8 cellular contexts compared by ENCODE assay signal in genomic region chr20:63101781-63102719, GRCh38.
DNase-seq lines count a peak whose midpoint lies in the region; ATAC-seq, FAIRE-seq and TF ChIP-seq lines count a peak whose summit lies in the region.

No MANE protein-coding gene starts in this region.

- H3K9ac ChIP-seq in keratinocyte (ENCODE audit: control insufficient read depth, extremely low read depth, insufficient read depth, low read length), result peak overlapping the region; percentile 65

- H3K4me2 ChIP-seq in keratinocyte (ENCODE audit: control insufficient read depth, extremely low read depth, insufficient read depth, low read depth, low read length), result peak overlapping the region; percentile 90

- ATAC-seq in HG02798 (IDR thresholded peaks at IDR 0.05; ENCODE audit: poor library complexity, unreplicated experiment), result peak; percentile 46

- H3K79me2 ChIP-seq in keratinocyte (ENCODE audit: control insufficient read depth, insufficient read depth, low read length), result no peaks in the 10 kb centered on the region

- H3K9me3 ChIP-seq in WERI-Rb-1 (ENCODE audit: severe bottlenecking), result no peaks in the 10 kb centered on the region
- H3K9me3 ChIP-seq in keratinocyte (ENCODE audit: control insufficient read depth, low read depth, low read length), result no peaks in the 10 kb centered on the region

- H3K4me3 ChIP-seq in WERI-Rb-1 (ENCODE audit: low read depth, low read length) (peak overlapping the region; percentile 54), bronchial epithelial cell (ENCODE audit: low read depth, low read length) (peak overlapping the region; percentile 44), keratinocyte (ENCODE audit: control insufficient read depth in 2 of 3, extremely low read depth in 1 of 3, insufficient read depth in 2 of 3, low read depth in 1 of 3, low read length in 3 of 3) (peak overlapping the region; percentile 52 to 82 (median 82))

- no peaks in the 10 kb centered on the region for H3K4me1 ChIP-seq in keratinocyte (ENCODE audit: control insufficient read depth, extremely low read depth, insufficient read depth, low read length)

- H4K20me1 ChIP-seq in keratinocyte (ENCODE audit: control insufficient read depth, extremely low read depth, insufficient read depth, low read length), result no peaks in the 10 kb centered on the region

- H3K9me1 ChIP-seq in keratinocyte (ENCODE audit: control insufficient read depth, extremely low read depth, insufficient read depth, low read length), result no peaks in the 10 kb centered on the region

- no peaks in the 10 kb centered on the region for H3K27me3 ChIP-seq in WERI-Rb-1 (ENCODE audit: insufficient read depth, low read depth, severe bottlenecking)
- H3K27me3 ChIP-seq in bronchial epithelial cell (ENCODE audit: control insufficient read depth, insufficient read depth, low read length), result no peaks in the 10 kb centered on the region
- peaks cover 7% of the 10 kb centered on the region for H3K27me3 ChIP-seq in keratinocyte (ENCODE audit: control insufficient read depth, extremely low read depth, insufficient read depth, low read length)

- H3K36me3 ChIP-seq in WERI-Rb-1 (no peaks in the 10 kb centered on the region), bronchial epithelial cell (ENCODE audit: control insufficient read depth, insufficient read depth, low read length) (no peaks in the 10 kb centered on the region), keratinocyte (ENCODE audit: control insufficient read depth in 2 of 2, extremely low read depth in 1 of 2, insufficient read depth in 2 of 2, low read length in 2 of 2) (no peaks in the 10 kb centered on the region)

- H3K27ac ChIP-seq in WERI-Rb-1, result peak overlapping the region; percentile 48
- H3K27ac ChIP-seq in keratinocyte (ENCODE audit: control insufficient read depth, insufficient read depth, low read length), result no peak overlapping the region

- dilution Hi-C loops in keratinocyte (cut with MboI; ENCODE audit: extremely low pct_ligation_motif_present, low sequenced_read_pairs), result no loop called here

- peak overlapping the region; percentile 92 for H2AFZ ChIP-seq in keratinocyte (ENCODE audit: control insufficient read depth, low read length)

- TF ChIP-seq CTCF in WERI-Rb-1 (IDR thresholded peaks at IDR 0.05; ENCODE audit: low read depth, low read length), result 0 out of 2 replicates have a peak, but pooled peaks have one; percentile 7
- TF ChIP-seq CTCF in bronchial epithelial cell (IDR thresholded peaks at IDR 0.05; ENCODE audit: insufficient read depth, low read length, severe bottlenecking), result no peak
- no peak for TF ChIP-seq CTCF in keratinocyte (optimal IDR thresholded peaks at IDR 0.05 in 1 of 3, IDR thresholded peaks at IDR 0.05 in 1 of 3, conservative IDR thresholded peaks at IDR 0.05 in 1 of 3; ENCODE audit: extremely low read depth in 1 of 3, insufficient read depth in 2 of 3, low read length in 3 of 3)

- FAIRE-seq in bronchial epithelial cell (lab: Jason Lieb, UNC) (no peak), keratinocyte (lab: Jason Lieb, UNC) (no peak)

- DNase-seq in DMS114 treated with DMSO at 0.1 percent for 48 hours (lab: John Stamatoyannopoulos, UW; ENCODE audit: unreplicated experiment) (peak; percentile 28), WERI-Rb-1 (peak; percentile 46), bronchial epithelial cell (ENCODE audit: low read depth) (peak; percentile 2), keratinocyte (ENCODE audit: low read depth, low spot score) (no peak), globus pallidus (ENCODE audit: low spot score) (no peak), HUDEP-2 (lab: John Stamatoyannopoulos, UW; ENCODE audit: unreplicated experiment in 76 of 76) (no peak)
- peak; percentile 20 to 50 for DNase-seq in stimulated activated CD4-positive, alpha-beta T cell treated with anti-CD3 and anti-CD28 coated beads, Interleukin-15, amount 100 ng/mL, for 1 hour (ENCODE audit: low read depth in 1 of 2, low spot score in 1 of 2)

Comparison
In these comparisons a context has a peak if more than half of its experiments do, and no peak if none do; other contexts are left out.
1. DNase-seq: peak in DMS114 treated with DMSO at 0.1 percent for 48 hours (single experiment), WERI-Rb-1 (single experiment), bronchial epithelial cell (single experiment) and stimulated activated CD4-positive, alpha-beta T cell treated with anti-CD3 and anti-CD28 coated beads, Interleukin-15, amount 100 ng/mL, for 1 hour (2 of 2); none in keratinocyte (single experiment), globus pallidus (single experiment) and HUDEP-2 (0 of 76).
2. Peak in every context shown above with its lines, with median percentiles within 50 percentile points of each other: H3K4me3 ChIP-seq.